ENCODE assay signal across 2 cellular contexts in genomic region chr9:106648799-106649198, GRCh38.
TF ChIP-seq lines count a peak whose summit lies in the region.

No MANE protein-coding gene starts in this region.

TF ChIP-seq in SK-N-SH, 30 proteins besides CTCF, POLR2A, EP300 and RAD21 (continued from another document):
- TF ChIP-seq REST (IDR thresholded peaks at IDR 0.05; ENCODE audit: low read depth, low read length) (no peak), SMC3 (IDR thresholded peaks at IDR 0.05; ENCODE audit: low read depth, low read length) (peak; percentile 30; the same call in 1 of the 2 replicates), TEAD4 (IDR thresholded peaks at IDR 0.05; ENCODE audit: borderline replicate concordance, insufficient read depth) (no peak)

TF ChIP-seq in SK-N-SH treated with all-trans-retinoic acid at 6 μM for 48 hours, 23 proteins besides CTCF, POLR2A, EP300 and RAD21 (continued from another document):
- TF ChIP-seq RARB (CRISPR knock-in tag; IDR thresholded peaks at IDR 0.05) (no peak), ZNF565 (CRISPR knock-in tag; conservative IDR thresholded peaks at IDR 0.05; ENCODE audit: low read depth) (no peak), ZC3H10 (CRISPR knock-in tag; IDR thresholded peaks at IDR 0.05) (no peak), ARNTL (CRISPR knock-in tag; IDR thresholded peaks at IDR 0.05; ENCODE audit: borderline replicate concordance, low read depth) (no peak), PPARA (CRISPR knock-in tag; IDR thresholded peaks at IDR 0.05; ENCODE audit: borderline replicate concordance) (no peak), ISL1 (CRISPR knock-in tag; IDR thresholded peaks at IDR 0.05) (no peak), POU6F1 (CRISPR knock-in tag; IDR thresholded peaks at IDR 0.05; ENCODE audit: borderline replicate concordance, low read depth) (no peak), CSDC2 (CRISPR knock-in tag; IDR thresholded peaks at IDR 0.05) (no peak), ZNF70 (CRISPR knock-in tag; IDR thresholded peaks at IDR 0.05) (no peak)
